In genomic region chr9:113875917-113876805, GRCh38 we compare ENCODE assay signal across 8 cellular contexts. TPM values are rescaled to one million over a fixed set of nuclear protein-coding genes. Genes with fewer than 3 reads are reported as not detected.
DNase-seq lines count a peak whose midpoint lies in the region; ATAC-seq and TF ChIP-seq lines count a peak whose summit lies in the region.

ZNF618 (plus strand) TSS chr9:113876309; CDS start chr9:113876381, 72 bp downstream.

- no peak for TF ChIP-seq CTCF in uterus (IDR thresholded peaks at IDR 0.05)

- 1% methylated on average over 33 to 117 of the region's 117 CpGs for WGBS in esophagus, 2 donors

- H3K4me3 ChIP-seq in esophagus (ENCODE audit: low read depth in 1 of 2, low read length in 2 of 2) = peak within 1 kb of the TSS; percentile 57 to 100
- peak within 1 kb of the TSS; percentile 61 to 69 for H3K4me3 ChIP-seq in mucosa of rectum (ENCODE audit: low read length in 2 of 2)
- H3K4me3 ChIP-seq in uterus = peak within 1 kb of the TSS; percentile 94 to 97

- peak within 1 kb of the TSS; percentile 6 to 42 for H3K27ac ChIP-seq in esophagus (ENCODE audit: low read depth in 2 of 2, low read length in 1 of 2)
- H3K27ac ChIP-seq in mucosa of rectum (ENCODE audit: low read depth in 2 of 2, low read length in 2 of 2) = no peak within 1 kb of the TSS
- peak within 1 kb of the TSS; percentile 90 to 92 for H3K27ac ChIP-seq in uterus

- no peaks in the 10 kb centered on the region for H3K4me1 ChIP-seq in esophagus (ENCODE audit: control insufficient read depth in 2 of 2, insufficient read depth in 2 of 2, low read length in 1 of 2)
- peaks cover 3 to 6% of the 10 kb centered on the region in 2 donors for H3K4me1 ChIP-seq in mucosa of rectum (ENCODE audit: control insufficient read depth in 2 of 2, insufficient read depth in 2 of 2, low read length in 2 of 2)
- H3K4me1 ChIP-seq in uterus = no peaks in the 10 kb centered on the region

- H3K36me3 ChIP-seq in esophagus (ENCODE audit: control insufficient read depth in 2 of 2, insufficient read depth in 2 of 2, low read length in 1 of 2) (no peaks in the 10 kb centered on the region), mucosa of rectum (ENCODE audit: control insufficient read depth in 2 of 2, insufficient read depth in 2 of 2, low read length in 2 of 2) (no peaks in the 10 kb centered on the region), uterus (no peaks in the 10 kb centered on the region)

- TF ChIP-seq POLR2A in uterus (IDR thresholded peaks at IDR 0.05) = no peak

- peak within 1 kb of the TSS; percentile 17 to 54 for H3K9ac ChIP-seq in mucosa of rectum (ENCODE audit: low read depth in 1 of 2, low read length in 2 of 2)

- intact Hi-C loops in uterus (cut with DNase I; ENCODE audit: low total_unique reads) = no loop called here

- H3K27me3 ChIP-seq in esophagus (ENCODE audit: control insufficient read depth in 1 of 2, insufficient read depth in 2 of 2, low read length in 2 of 2) = no peaks in the 10 kb centered on the region
- no peaks in the 10 kb centered on the region for H3K27me3 ChIP-seq in mucosa of rectum (ENCODE audit: control insufficient read depth in 2 of 2, insufficient read depth in 2 of 2, low read length in 2 of 2)
- H3K27me3 ChIP-seq in uterus = no peaks in the 10 kb centered on the region

- peak; percentile 58 for DNase-seq in NCI-H510A (lab: John Stamatoyannopoulos, UW)
- DNase-seq in NCI-H510A treated with DMSO at 0.1 percent for 48 hours (lab: John Stamatoyannopoulos, UW) = no peak
- peak; percentile 6 for DNase-seq in activated CD4-positive, alpha-beta T cell treated with anti-CD3 and anti-CD28 coated beads, Interleukin-2, amount 50 U/mL, for 1 hour
- DNase-seq in uterus = peak in 1 of 2 donors; percentile 40

- no peaks in the 10 kb centered on the region for H3K9me3 ChIP-seq in esophagus (ENCODE audit: control insufficient read depth in 2 of 2, insufficient read depth in 1 of 2, low read depth in 1 of 2, low read length in 1 of 2)
- H3K9me3 ChIP-seq in mucosa of rectum (ENCODE audit: control insufficient read depth in 2 of 2, low read length in 2 of 2) = no peaks in the 10 kb centered on the region
- H3K9me3 ChIP-seq in uterus = no peaks in the 10 kb centered on the region

- peak; percentile 74 for ATAC-seq in HG03571 (IDR thresholded peaks at IDR 0.05; ENCODE audit: unreplicated experiment)
- no peak for ATAC-seq in HG02973 (IDR thresholded peaks at IDR 0.05; ENCODE audit: unreplicated experiment)

RNA-seq across cellular contexts. Expression of gene ZNF618, which starts in this region (rescaled TPM):
- polyA plus RNA-seq in esophagus = 1 to 10 TPM in 1 of 2 donors, under 1 TPM in 1; 0.56 to 1.0 TPM
- 10 to 100 TPM in 2 of 4 donors, 1 to 10 TPM in 2; 3.8 to 24.2 (median 12.3) TPM for total RNA-seq in uterus

Comparison
In these comparisons a context has a peak if more than half of its experiments do, and no peak if none do; other contexts are left out.
1. H3K27ac ChIP-seq: peak in esophagus (2 of 2) and uterus (2 of 2); none in mucosa of rectum (0 of 2).
2. Peak in every context shown above with its lines, with median percentiles within 50 percentile points of each other: H3K4me3 ChIP-seq.